10 cellular contexts compared by ENCODE assay signal in genomic region chr3:100992086-100993033, GRCh38. TPM values are rescaled to one million over a fixed set of nuclear protein-coding genes. Genes with fewer than 3 reads are reported as not detected.
A peak's percentile ranks its signal among the peaks of the same experiment; 100 is the strongest.
DNase-seq lines count a peak whose midpoint lies in the region; ATAC-seq and TF ChIP-seq lines count a peak whose summit lies in the region.
"Had no signal": no experiment of that assay in that cellular context is flagged by ENCODE, and none has a peak within 500 bp of the region (broad histone marks: within the 10 kb centered on the region; RNA-seq: fewer than 3 reads in every experiment).

No MANE protein-coding gene starts in this region.

- no peak for TF ChIP-seq POLR2A in ovary (IDR thresholded peaks at IDR 0.05)

- ATAC-seq in T-cell (replicated peaks in 1 of 4): no peak

- peaks cover 4 to 8% of the 10 kb centered on the region in 2 donors for H3K27me3 Mint-ChIP-seq in T-cell

- H3K36me3 Mint-ChIP-seq in T-cell: no peaks in the 10 kb centered on the region

- peaks cover 0 to 8% (median 0%) of the 10 kb centered on the region in 3 donors for H3K4me1 Mint-ChIP-seq in T-cell

- no peak overlapping the region for H3K27ac Mint-ChIP-seq in T-cell

- no peak for TF ChIP-seq EP300 in ovary (IDR thresholded peaks at IDR 0.05)

- H3K27me3 ChIP-seq in ovary: no peaks in the 10 kb centered on the region

- H3K4me3 ChIP-seq in WI38 (ENCODE audit: low read depth, low read length): peak overlapping the region; percentile 48
- peak overlapping the region; percentile 37 for H3K4me3 ChIP-seq in ovary

- intact Hi-C loops in ovary (cut with DNase I): no loop called here

- 3 to 6% (median 3%) methylated on average over 5 of the region's 5 CpGs for WGBS in ovary, 3 donors

- H3K9me3 Mint-ChIP-seq in T-cell: no peaks in the 10 kb centered on the region

- no peak for TF ChIP-seq CTCF in WI38 (IDR thresholded peaks at IDR 0.05; ENCODE audit: low read depth, low read length)
- TF ChIP-seq CTCF in ovary (IDR thresholded peaks at IDR 0.05): no peak

- peak overlapping the region in 1 of 2 donors; percentile 75 for H3K27ac ChIP-seq in ovary

- DNase-seq in AG20443 (ENCODE audit: low spot score) (peak; percentile 40), glomerular endothelial cell (ENCODE audit: extremely low read depth, low read depth, low spot score) (peak; percentile 51), ovary (peak in 1 of 5 donors; percentile 23), NOMO-1 treated with dmso at 0.1 percent for 144 hours (lab: John Stamatoyannopoulos, UW; ENCODE audit: unreplicated experiment) (no peak), NCI-H2196 (lab: John Stamatoyannopoulos, UW; ENCODE audit: unreplicated experiment) (no peak), hepatic stellate cell (ENCODE audit: low spot score) (no peak), T-cell (no peak)
- DNase-seq: NCI-H1105 had no signal

- H3K4me1 ChIP-seq in ovary (ENCODE audit: insufficient read depth): peaks cover 1% of the 10 kb centered on the region
- H3K4me1 ChIP-seq: Caco-2 had no signal

- H3K9me3 ChIP-seq in ovary: no peaks in the 10 kb centered on the region
- H3K9me3 ChIP-seq: Caco-2 had no signal

- POLR2A ChIA-PET in T-cell (lab: Charles Lee): interaction anchor here (0.6 kb wide), 2 partner anchors 246 to 890 kb away, joined by 3 read pairs; no protein-coding TSS in a partner anchor

- CTCF ChIA-PET in T-cell (lab: Charles Lee): no interaction called here

- H3K4me3 Mint-ChIP-seq in T-cell: no peak overlapping the region

- H3K36me3 ChIP-seq in ovary: no peaks in the 10 kb centered on the region

RNA-seq across cellular contexts. Expression of gene ABI3BP, which starts 0.9 kb away (rescaled TPM):
- total RNA-seq in glomerular endothelial cell (0.39 and 7.3 TPM in 2 replicates), ovary (100 to 1,000 TPM in 3 of 7 donors, 10 to 100 TPM in 4; 31.1 to 165 (median 84.1) TPM), T-cell (under 1 TPM in 3 of 5 donors, not detected in 2; 0.18 to 0.66 (median 0.43) TPM)
- 100 to 1,000 TPM in 1 of 2 donors, 10 to 100 TPM in 1; 62.5 to 229 TPM for polyA plus RNA-seq in ovary
- total RNA-seq: Caco-2 had no signal

Comparison
In these comparisons a context has a peak if more than half of its experiments do, and no peak if none do; other contexts are left out.
1. DNase-seq: peak in AG20443 (single experiment) and glomerular endothelial cell (single experiment); none in NOMO-1 treated with dmso at 0.1 percent for 144 hours (single experiment), NCI-H2196 (single experiment), hepatic stellate cell (single experiment) and T-cell (0 of 34).